ENCODE assay signal across 27 cellular contexts in genomic region chr7:32221756-32222155, GRCh38.
"Had no signal": no experiment of that assay in that cellular context is flagged by ENCODE, and none has a peak within 500 bp of the region (broad histone marks: within the 10 kb centered on the region; RNA-seq: fewer than 3 reads in every experiment).

No MANE protein-coding gene starts in this region.

- H3K4me1 Mint-ChIP-seq: activated CD4-positive, alpha-beta T cell treated with anti-CD3 and anti-CD28 coated beads for 36 hours; activated naive CD8-positive, alpha-beta T cell treated with anti-CD3 and anti-CD28 coated beads for 36 hours; immature natural killer cell; mesothelial cell of epicardium; naive thymus-derived CD4-positive, alpha-beta T cell; stimulated activated effector memory CD8-positive, alpha-beta T cell treated with anti-CD3 and anti-CD28 coated beads, Interleukin-12 subunit alpha, Interleukin-12 subunit beta, amount 100 ng/mL, for 72 hours had no signal

- H3K36me3 Mint-ChIP-seq: activated naive CD8-positive, alpha-beta T cell treated with anti-CD3 and anti-CD28 coated beads for 36 hours; immature natural killer cell; mesothelial cell of epicardium; naive thymus-derived CD4-positive, alpha-beta T cell; stimulated activated effector memory CD8-positive, alpha-beta T cell treated with anti-CD3 and anti-CD28 coated beads, Interleukin-12 subunit alpha, Interleukin-12 subunit beta, amount 100 ng/mL, for 72 hours had no signal

- H3K27me3 ChIP-seq: adrenal gland, body of pancreas, pancreas, sigmoid colon, upper lobe of left lung had no signal

- H3K9me3 ChIP-seq: adrenal gland, body of pancreas, pancreas, psoas muscle, sigmoid colon, upper lobe of left lung had no signal

- H3K27ac ChIP-seq: adrenal gland, body of pancreas, cardiac muscle cell, coronary artery, dorsolateral prefrontal cortex, pancreas, psoas muscle, sigmoid colon, upper lobe of left lung had no signal

- H3K4me1 ChIP-seq: adrenal gland, body of pancreas, pancreas, psoas muscle, sigmoid colon, upper lobe of left lung had no signal

- H3K9me3 Mint-ChIP-seq: activated naive CD4-positive, alpha-beta T cell treated with anti-CD3 and anti-CD28 coated beads for 36 hours; activated naive CD8-positive, alpha-beta T cell treated with anti-CD3 and anti-CD28 coated beads for 36 hours; mesothelial cell of epicardium; stimulated activated effector memory CD8-positive, alpha-beta T cell treated with anti-CD3 and anti-CD28 coated beads, Interleukin-12 subunit alpha, Interleukin-12 subunit beta, amount 100 ng/mL, for 72 hours; stimulated activated naive CD8-positive, alpha-beta T cell treated with anti-CD3 and anti-CD28 coated beads, Interleukin-15, Interleukin-2, amounts not matched to agents 100 ng/mL and 50 ng/mL, for 24 hours had no signal

- H3K4me3 ChIP-seq: adrenal gland, body of pancreas, cardiac muscle cell, coronary artery, dorsolateral prefrontal cortex, pancreas, psoas muscle, sigmoid colon, upper lobe of left lung had no signal

- DNase-seq: activated CD4-positive, alpha-beta T cell treated with anti-CD3 and anti-CD28 coated beads for 36 hours; activated CD4-positive, alpha-beta T cell treated with anti-CD3 and anti-CD28 coated beads, Interleukin-2, amount 50 U/mL, for 48 hours; activated CD4-positive, CD25-positive, alpha-beta regulatory T cell; activated CD8-positive, alpha-beta memory T cell treated with anti-CD3 and anti-CD28 coated beads for 24 hours; activated effector memory CD4-positive, alpha-beta T cell treated with Interleukin-2 at 50 U/mL for 16 hours; activated naive CD4-positive, alpha-beta T cell treated with anti-CD3 and anti-CD28 coated beads for 36 hours; activated naive CD8-positive, alpha-beta T cell treated with anti-CD3 and anti-CD28 coated beads for 36 hours; adrenal gland; aorta; body of pancreas; dorsolateral prefrontal cortex; effector memory CD8-positive, alpha-beta T cell; foreskin fibroblast; immature natural killer cell; naive thymus-derived CD4-positive, alpha-beta T cell; pancreas; psoas muscle; sigmoid colon; small intestine; stimulated activated CD4-positive, alpha-beta T cell treated with anti-CD3 and anti-CD28 coated beads, Interleukin-4, amount 100 ng/mL, for 24 hours; substantia nigra; upper lobe of left lung had no signal

- H3K4me3 Mint-ChIP-seq: activated CD4-positive, alpha-beta T cell treated with anti-CD3 and anti-CD28 coated beads for 36 hours; activated naive CD4-positive, alpha-beta T cell treated with anti-CD3 and anti-CD28 coated beads for 36 hours; activated naive CD8-positive, alpha-beta T cell treated with anti-CD3 and anti-CD28 coated beads for 36 hours; effector memory CD8-positive, alpha-beta T cell; immature natural killer cell; mesothelial cell of epicardium; naive thymus-derived CD4-positive, alpha-beta T cell; stimulated activated effector memory CD8-positive, alpha-beta T cell treated with anti-CD3 and anti-CD28 coated beads, Interleukin-12 subunit alpha, Interleukin-12 subunit beta, amount 100 ng/mL, for 72 hours; stimulated activated naive CD8-positive, alpha-beta T cell treated with anti-CD3 and anti-CD28 coated beads, Interleukin-15, Interleukin-2, amounts not matched to agents 100 ng/mL and 50 ng/mL, for 24 hours had no signal

- H3K27me3 Mint-ChIP-seq: activated naive CD8-positive, alpha-beta T cell treated with anti-CD3 and anti-CD28 coated beads for 36 hours; stimulated activated naive CD8-positive, alpha-beta T cell treated with anti-CD3 and anti-CD28 coated beads, Interleukin-15, Interleukin-2, amounts not matched to agents 100 ng/mL and 50 ng/mL, for 24 hours had no signal

- H3K36me3 ChIP-seq: adrenal gland, cardiac muscle cell, pancreas, sigmoid colon, upper lobe of left lung had no signal

- H3K27ac Mint-ChIP-seq: activated CD4-positive, alpha-beta T cell treated with anti-CD3 and anti-CD28 coated beads for 36 hours; activated naive CD4-positive, alpha-beta T cell treated with anti-CD3 and anti-CD28 coated beads for 36 hours; activated naive CD8-positive, alpha-beta T cell treated with anti-CD3 and anti-CD28 coated beads for 36 hours; effector memory CD8-positive, alpha-beta T cell; immature natural killer cell; mesothelial cell of epicardium; naive thymus-derived CD4-positive, alpha-beta T cell; stimulated activated effector memory CD8-positive, alpha-beta T cell treated with anti-CD3 and anti-CD28 coated beads, Interleukin-12 subunit alpha, Interleukin-12 subunit beta, amount 100 ng/mL, for 72 hours; stimulated activated naive CD8-positive, alpha-beta T cell treated with anti-CD3 and anti-CD28 coated beads, Interleukin-15, Interleukin-2, amounts not matched to agents 100 ng/mL and 50 ng/mL, for 24 hours had no signal

- ATAC-seq: activated CD4-positive, alpha-beta T cell treated with anti-CD3 and anti-CD28 coated beads for 36 hours; body of pancreas; effector memory CD8-positive, alpha-beta T cell; naive thymus-derived CD4-positive, alpha-beta T cell; pancreas; psoas muscle; stimulated activated effector memory CD8-positive, alpha-beta T cell treated with anti-CD3 and anti-CD28 coated beads, Interleukin-12 subunit alpha, Interleukin-12 subunit beta, amount 100 ng/mL, for 72 hours had no signal
